In genomic region chr2:100820346-100821254, GRCh38 we compare ENCODE assay signal across 1 cellular context.
TF ChIP-seq lines count a peak whose summit lies in the region.

No MANE protein-coding gene starts in this region.

TF ChIP-seq in HepG2, 621 proteins besides CTCF, POLR2A, EP300 and RAD21 (continued from another document and continues in another):
- TF ChIP-seq ZNF280D (CRISPR knock-in tag; IDR thresholded peaks at IDR 0.05) (no peak), ZNF512 (CRISPR knock-in tag; IDR thresholded peaks at IDR 0.05) (0 out of 2 replicates have a peak, but pooled peaks have one; percentile 26), ZNF572 (CRISPR knock-in tag; IDR thresholded peaks at IDR 0.05) (no peak), ZNF124 (CRISPR knock-in tag; IDR thresholded peaks at IDR 0.05) (no peak), SMARCE1 (IDR thresholded peaks at IDR 0.05; ENCODE audit: borderline replicate concordance) (no peak), ZNF430 (CRISPR knock-in tag; IDR thresholded peaks at IDR 0.05) (no peak), CEBPZ (IDR thresholded peaks at IDR 0.05; ENCODE audit: low read length) (no peak), FOXK2 (IDR thresholded peaks at IDR 0.05) (no peak), ZNF703 (CRISPR knock-in tag; IDR thresholded peaks at IDR 0.05; ENCODE audit: borderline replicate concordance) (no peak), NFE2L2 (IDR thresholded peaks at IDR 0.05; ENCODE audit: low read length) (no peak), NFKBIZ (CRISPR knock-in tag; IDR thresholded peaks at IDR 0.05) (no peak), EEA1 (CRISPR knock-in tag; IDR thresholded peaks at IDR 0.05; ENCODE audit: borderline replicate concordance) (peak; percentile 44; the same call in 1 of the 2 replicates), ZNF75D (CRISPR knock-in tag; IDR thresholded peaks at IDR 0.05; ENCODE audit: borderline replicate concordance) (no peak), HBP1 (CRISPR knock-in tag; IDR thresholded peaks at IDR 0.05; ENCODE audit: low read depth) (no peak), ZNF501 (CRISPR knock-in tag; IDR thresholded peaks at IDR 0.05) (0 out of 2 replicates have a peak, but pooled peaks have one; percentile 19), MAFF (IDR thresholded peaks at IDR 0.05; ENCODE audit: low read depth, low read length) (no peak), HNF1A (IDR thresholded peaks at IDR 0.05; ENCODE audit: low read depth) (no peak), HNF1A (CRISPR knock-in tag; IDR thresholded peaks at IDR 0.05; ENCODE audit: borderline replicate concordance) (peak; percentile 36; the same call in 1 of the 2 replicates), THAP8 (CRISPR knock-in tag; IDR thresholded peaks at IDR 0.05; ENCODE audit: borderline replicate concordance) (no peak), ZNF614 (CRISPR knock-in tag; IDR thresholded peaks at IDR 0.05; ENCODE audit: borderline replicate concordance) (no peak), ARHGAP35 (CRISPR knock-in tag; IDR thresholded peaks at IDR 0.05; ENCODE audit: borderline replicate concordance) (no peak; the same call in 1 of the 2 replicates), ZBTB4 (CRISPR knock-in tag; IDR thresholded peaks at IDR 0.05; ENCODE audit: borderline replicate concordance) (no peak), ZNF414 (CRISPR knock-in tag; IDR thresholded peaks at IDR 0.05) (no peak), SALL1 (CRISPR knock-in tag; IDR thresholded peaks at IDR 0.05) (peak; percentile 55), ZNF616 (CRISPR knock-in tag; IDR thresholded peaks at IDR 0.05; ENCODE audit: low read depth) (no peak), FOXK1 (CRISPR knock-in tag; IDR thresholded peaks at IDR 0.05; ENCODE audit: borderline replicate concordance, low read depth) (no peak), NR2F2 (IDR thresholded peaks at IDR 0.05; ENCODE audit: borderline replicate concordance, low read depth) (no peak), CHD4 (IDR thresholded peaks at IDR 0.05; ENCODE audit: borderline replicate concordance, low read length) (no peak), GPN1 (CRISPR knock-in tag; IDR thresholded peaks at IDR 0.05; ENCODE audit: borderline replicate concordance) (no peak), BHLHE40 (IDR thresholded peaks at IDR 0.05; ENCODE audit: low read length) (no peak), ZNF770 (CRISPR knock-in tag; IDR thresholded peaks at IDR 0.05) (peak; percentile 8; the same call in 1 of the 2 replicates), IKZF1 (IDR thresholded peaks at IDR 0.05) (no peak), ZNF331 (CRISPR knock-in tag; IDR thresholded peaks at IDR 0.05) (no peak), ATF7 (IDR thresholded peaks at IDR 0.05) (no peak), ATF7 (CRISPR knock-in tag; IDR thresholded peaks at IDR 0.05) (no peak)
